Comparison of ENCODE assay signal across 8 cellular contexts in the genomic region with DNA sequence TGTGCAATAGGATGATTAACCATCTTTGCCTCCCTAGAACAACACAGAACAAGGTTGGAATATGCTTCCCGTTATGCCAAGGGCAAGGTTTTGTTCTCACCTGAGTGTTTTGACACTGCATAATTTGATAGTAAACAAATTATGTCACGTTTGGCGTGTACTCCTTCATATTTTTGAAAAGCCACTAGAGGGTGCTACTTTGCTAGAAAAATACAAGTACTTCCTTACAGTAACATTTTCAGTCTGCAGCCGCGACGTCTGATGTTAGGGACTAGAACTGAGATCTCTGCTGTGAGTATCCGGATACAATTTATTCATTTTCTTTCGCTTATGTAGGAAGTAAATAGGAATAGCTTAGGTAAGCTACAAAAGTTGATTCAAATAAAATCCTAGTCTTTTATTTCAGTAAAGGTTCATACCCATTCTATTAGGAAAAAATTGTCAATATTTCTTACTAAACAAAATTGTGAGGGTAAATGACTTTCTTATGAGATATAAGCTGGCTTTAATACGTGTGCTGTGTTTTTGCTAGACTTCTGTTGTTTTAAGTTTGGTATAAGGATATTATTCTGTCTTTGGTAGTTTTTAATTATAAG.
DNase-seq lines count a peak whose midpoint lies in the region; ATAC-seq and TF ChIP-seq lines count a peak whose summit lies in the region.

No MANE protein-coding gene starts in this region.

- no peaks in the 10 kb centered on the region for H3K9me3 ChIP-seq in body of pancreas

- H3K36me3 Mint-ChIP-seq in stimulated activated naive B cell treated with anti-CD40 and anti-IgM and Interleukin-4, amounts not matched to agents 10 μg/mL and 1 μg/mL and 100 μg/mL, for 72 hours: no peaks in the 10 kb centered on the region

- no peak for TF ChIP-seq POLR2A in body of pancreas (IDR thresholded peaks at IDR 0.05)

- H3K27me3 Mint-ChIP-seq in stimulated activated naive B cell treated with anti-CD40 and anti-IgM and Interleukin-4, amounts not matched to agents 10 μg/mL and 1 μg/mL and 100 μg/mL, for 72 hours: peaks cover 5 to 6% of the 10 kb centered on the region in 2 donors

- H3K36me3 ChIP-seq in body of pancreas (replicated peaks in 1 of 2; ENCODE audit: insufficient read depth in 1 of 2, low read depth in 2 of 2): no peaks in the 10 kb centered on the region

- no peak overlapping the region for H3K4me3 Mint-ChIP-seq in stimulated activated naive B cell treated with anti-CD40 and anti-IgM and Interleukin-4, amounts not matched to agents 10 μg/mL and 1 μg/mL and 100 μg/mL, for 72 hours

- H3K27ac Mint-ChIP-seq in stimulated activated naive B cell treated with anti-CD40 and anti-IgM and Interleukin-4, amounts not matched to agents 10 μg/mL and 1 μg/mL and 100 μg/mL, for 72 hours: no peak overlapping the region

- no peaks in the 10 kb centered on the region for H3K27me3 ChIP-seq in body of pancreas

- no peak overlapping the region for H3K27ac ChIP-seq in body of pancreas

- ATAC-seq in GM21367 (IDR thresholded peaks at IDR 0.05; ENCODE audit: unreplicated experiment) (peak; percentile 86), HG03558 (IDR thresholded peaks at IDR 0.05; ENCODE audit: extremely low read depth, unreplicated experiment) (peak; percentile 87), body of pancreas (peak; percentile 94)
- ATAC-seq in stimulated activated naive B cell treated with anti-CD40 and anti-IgM and Interleukin-4, amounts not matched to agents 10 μg/mL and 1 μg/mL and 100 μg/mL, for 72 hours (replicated peaks): peak; percentile 71 to 81

- intact Hi-C loops in body of pancreas (cut with DNase I): loop anchor here (10.0 kb wide), 1 partner anchor 607 kb away; no protein-coding TSS in a partner anchor

- peak; percentile 67 for DNase-seq in ELR (ENCODE audit: low read depth)
- DNase-seq in NCI-H510A treated with DMSO at 0.1 percent for 48 hours (lab: John Stamatoyannopoulos, UW): peak; percentile 85
- DNase-seq in body of pancreas: peak; percentile 57 to 81 (median 66)
- peak; percentile 28 for DNase-seq in iPS DF 4.7 (ENCODE audit: extremely low read depth, low spot score)
- peak; percentile 18 for DNase-seq in stimulated activated naive B cell treated with anti-CD40 and anti-IgM and Interleukin-4, amounts not matched to agents 10 μg/mL and 1 μg/mL and 100 μg/mL, for 72 hours
- no peak for DNase-seq in NK-92 (lab: John Stamatoyannopoulos, UW; ENCODE audit: unreplicated experiment)

- no peaks in the 10 kb centered on the region for H3K9me3 Mint-ChIP-seq in stimulated activated naive B cell treated with anti-CD40 and anti-IgM and Interleukin-4, amounts not matched to agents 10 μg/mL and 1 μg/mL and 100 μg/mL, for 72 hours

- H3K4me1 ChIP-seq in body of pancreas: no peaks in the 10 kb centered on the region

- 2 to 3% methylated on average over 9 of the region's 9 CpGs for WGBS in body of pancreas, 2 donors

- H3K4me1 Mint-ChIP-seq in stimulated activated naive B cell treated with anti-CD40 and anti-IgM and Interleukin-4, amounts not matched to agents 10 μg/mL and 1 μg/mL and 100 μg/mL, for 72 hours: peaks cover 2 to 4% of the 10 kb centered on the region in 2 donors

- TF ChIP-seq CTCF in body of pancreas (IDR thresholded peaks at IDR 0.05): peak; percentile 43 to 83 (median 73)

- H3K4me3 ChIP-seq in body of pancreas: no peak overlapping the region
